In the genomic region with DNA sequence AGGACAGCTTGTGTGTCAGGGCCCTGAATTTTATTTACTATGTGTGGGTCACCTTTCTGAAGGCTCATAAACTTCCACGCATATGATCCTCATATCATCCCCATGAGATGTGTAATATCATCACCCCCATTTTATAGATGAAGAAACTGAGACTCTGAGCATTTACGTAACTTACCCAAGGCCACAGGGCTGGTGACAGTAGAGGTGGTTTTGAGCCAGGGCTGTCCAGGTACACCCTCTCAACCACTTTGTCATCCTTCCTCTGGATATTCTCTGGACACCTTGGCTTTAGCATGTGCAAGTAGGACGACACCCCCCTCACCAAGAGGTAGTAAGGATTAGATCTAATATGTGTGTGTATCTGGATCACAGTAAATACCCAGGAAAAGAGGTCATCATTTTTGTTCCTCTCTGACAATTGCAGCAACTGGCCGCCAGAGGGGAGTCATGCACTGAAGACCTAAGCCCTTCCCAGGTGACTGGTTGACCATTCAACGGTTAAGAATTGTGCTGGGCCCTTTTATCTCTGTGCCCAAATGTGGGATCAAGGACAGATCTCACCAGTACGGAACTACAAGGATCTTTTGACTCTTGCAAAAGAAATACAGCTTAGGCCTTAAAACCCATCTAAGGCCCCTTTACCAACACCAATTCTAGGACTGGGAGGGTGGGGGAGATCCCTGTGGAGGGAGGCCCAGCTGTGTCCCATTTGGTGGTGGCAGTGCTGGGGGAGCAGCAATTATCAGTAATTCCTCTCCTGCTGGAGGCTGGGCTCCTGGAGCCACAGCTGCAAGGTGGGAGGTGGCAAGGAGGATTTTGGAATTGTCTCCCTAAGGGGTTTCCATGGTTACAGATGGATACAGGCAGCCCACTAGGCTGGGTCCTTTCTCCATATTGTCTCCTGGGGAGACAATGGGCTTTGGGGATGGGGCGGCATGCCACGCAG, we compare ENCODE assay signal across 8 cellular contexts. TPM values are rescaled to one million over a fixed set of nuclear protein-coding genes. Genes with fewer than 3 reads are reported as not detected.
DNase-seq lines count a peak whose midpoint lies in the region; ATAC-seq and TF ChIP-seq lines count a peak whose summit lies in the region.

No MANE protein-coding gene starts in this region.

- ATAC-seq in lung (ENCODE audit: insufficient read depth, low FRiP score): peak; percentile 83
- ATAC-seq in HG03442 (IDR thresholded peaks at IDR 0.05; ENCODE audit: unreplicated experiment): no peak

- H3K27me3 ChIP-seq in HAP-1 (ENCODE audit: low read depth) (peaks cover 3% of the 10 kb centered on the region; the same call in 1 of the 2 replicates), ectodermal cell (ENCODE audit: control insufficient read depth, insufficient read depth, low read length, poor library complexity, severe bottlenecking) (no peaks in the 10 kb centered on the region), lung (ENCODE audit: control insufficient read depth, insufficient read depth) (no peaks in the 10 kb centered on the region)

- peak; percentile 85 for DNase-seq in Ammon's horn (ENCODE audit: low spot score)
- DNase-seq in HAP-1 (ENCODE audit: low spot score in 2 of 2): peak; percentile 85 to 87
- peak; percentile 66 to 78 for DNase-seq in NCI-H524 (lab: John Stamatoyannopoulos, UW)
- peak; percentile 65 to 69 for DNase-seq in activated CD4-positive, alpha-beta T cell treated with anti-CD3 and anti-CD28 coated beads, Interleukin-2, amount 50 U/mL, for 4 hours
- peak; percentile 78 for DNase-seq in lung (ENCODE audit: low spot score)
- DNase-seq in stimulated activated CD8-positive, alpha-beta memory T cell treated with anti-CD3 and anti-CD28 coated beads, Interleukin-4, amount 100 ng/mL, for 4 hours (ENCODE audit: low read depth in 2 of 2, low spot score in 1 of 2): peak; percentile 42 to 43

- H3K36me3 ChIP-seq in HAP-1 (replicated peaks) (no peaks in the 10 kb centered on the region), ectodermal cell (ENCODE audit: control insufficient read depth, insufficient read depth, low read length) (no peaks in the 10 kb centered on the region), lung (ENCODE audit: control insufficient read depth in 2 of 2, insufficient read depth in 2 of 2, low read length in 2 of 2) (no peaks in the 10 kb centered on the region)

- 28 to 39% methylated on average over 7 to 8 of the region's 8 CpGs for WGBS in ectodermal cell, 2 experiments
- 44% methylated on average over 8 of the region's 8 CpGs for WGBS in lung, 2 donors

- in situ Hi-C loops in HAP-1 (cut with MboI; ENCODE audit: low sequenced_read_pairs): loop anchor here (5.0 to 10.0 kb wide), 2 partner anchors 93 to 210 kb away; no protein-coding TSS in a partner anchor

- TF ChIP-seq CTCF in lung (IDR thresholded peaks at IDR 0.05; ENCODE audit: control extremely low read depth, extremely low read depth): peak; percentile 96

- H3K27ac ChIP-seq in ectodermal cell (ENCODE audit: insufficient read depth, low read depth, low read length, poor library complexity, severe bottlenecking) (peak overlapping the region; percentile 22), lung (ENCODE audit: low read depth in 1 of 2, low read length in 1 of 2) (no peak overlapping the region)

- H3K4me1 ChIP-seq in HAP-1 (peaks cover 4% of the 10 kb centered on the region), ectodermal cell (ENCODE audit: control insufficient read depth, insufficient read depth, low read length) (peaks cover 10% of the 10 kb centered on the region), lung (ENCODE audit: control insufficient read depth in 2 of 2, insufficient read depth in 2 of 2, low read length in 2 of 2) (peaks cover 0 to 3% of the 10 kb centered on the region in 2 donors)

- no peaks in the 10 kb centered on the region for H3K9me3 ChIP-seq in HAP-1
- H3K9me3 ChIP-seq in ectodermal cell (ENCODE audit: control insufficient read depth, low read length): no peaks in the 10 kb centered on the region
- H3K9me3 ChIP-seq in lung (ENCODE audit: control insufficient read depth in 2 of 2, insufficient read depth in 1 of 2, low read length in 1 of 2): no peaks in the 10 kb centered on the region

- H3K4me3 ChIP-seq in HAP-1 (no peak overlapping the region), ectodermal cell (ENCODE audit: insufficient read depth, low read depth, low read length) (no peak overlapping the region), lung (no peak overlapping the region)

RNA-seq across cellular contexts. Expression of gene E2F2, which starts 13.7 kb away (rescaled TPM):
- 8.1 TPM for polyA plus RNA-seq in ectodermal cell (2013, experiment 1 of 4)
- polyA plus RNA-seq in ectodermal cell (2013, experiment 2 of 4): 8.1 TPM
- polyA plus RNA-seq in ectodermal cell (2013, experiment 3 of 4): 4.9 TPM
- polyA plus RNA-seq in ectodermal cell (2013, experiment 4 of 4): 5.3 TPM
- 1 to 10 TPM; 1.7 to 4.9 TPM for total RNA-seq in lung
- 1 to 10 TPM in 1 of 2 donors, under 1 TPM in 1; 0.83 to 1.2 TPM for polyA plus RNA-seq in lung

RNA-seq across cellular contexts. Expression of gene ID3, which starts 14.6 kb away (rescaled TPM):
- 294 TPM for polyA plus RNA-seq in ectodermal cell (2013, experiment 1 of 4)
- 317 TPM for polyA plus RNA-seq in ectodermal cell (2013, experiment 2 of 4)
- polyA plus RNA-seq in ectodermal cell (2013, experiment 3 of 4): 408 TPM
- 442 TPM for polyA plus RNA-seq in ectodermal cell (2013, experiment 4 of 4)
- total RNA-seq in lung: 100 to 1,000 TPM; 119 to 192 TPM
- 100 to 1,000 TPM; 134 to 275 TPM for polyA plus RNA-seq in lung
